In genomic region chr2:171523969-171524401, GRCh38 we compare ENCODE assay signal across 8 cellular contexts. TPM values are rescaled to one million over a fixed set of nuclear protein-coding genes. Genes with fewer than 3 reads are reported as not detected.
DNase-seq lines count a peak whose midpoint lies in the region; ATAC-seq lines count a peak whose summit lies in the region.

No MANE protein-coding gene starts in this region.

- peak; percentile 32 for DNase-seq in SIG-M5 treated with dmso at 0.1 percent for 504 hours (lab: John Stamatoyannopoulos, UW; ENCODE audit: unreplicated experiment)
- no peak for DNase-seq in SIG-M5 (lab: John Stamatoyannopoulos, UW)
- DNase-seq in activated naive CD8-positive, alpha-beta T cell treated with anti-CD3 and anti-CD28 coated beads, Interleukin-2, amount 10 ng/mL, durations not matched to agents 7 days and 5 days = no peak
- peak; percentile 30 for DNase-seq in iPS-NIHi11 (ENCODE audit: low spot score)
- no peak for DNase-seq in stimulated activated naive B cell treated with anti-CD40 and anti-IgM and Interleukin-4, amounts not matched to agents 10 μg/mL and 1 μg/mL and 100 μg/mL, for 72 hours
- DNase-seq in NCI-H2107 (lab: John Stamatoyannopoulos, UW) = no peak

- POLR2A ChIA-PET in activated naive CD8-positive, alpha-beta T cell treated with anti-CD3 and anti-CD28 coated beads, Interleukin-2, amount 10 ng/mL, durations not matched to agents 7 days and 5 days (lab: Charles Lee) = interaction anchor here (1.3 kb wide), 1 partner anchor 8 kb away, joined by 3 read pairs; no protein-coding TSS in a partner anchor

- no peak for ATAC-seq in activated naive CD8-positive, alpha-beta T cell treated with anti-CD3 and anti-CD28 coated beads, Interleukin-2, amount 10 ng/mL, durations not matched to agents 7 days and 5 days (ENCODE audit: low read depth)
- ATAC-seq in stimulated activated naive B cell treated with anti-CD40 and anti-IgM and Interleukin-4, amounts not matched to agents 10 μg/mL and 1 μg/mL and 100 μg/mL, for 72 hours (replicated peaks) = no peak
- ATAC-seq in HG03139 (IDR thresholded peaks at IDR 0.05; ENCODE audit: unreplicated experiment) (no peak), GM18858 (IDR thresholded peaks at IDR 0.05; ENCODE audit: unreplicated experiment) (no peak)

- H3K4me3 Mint-ChIP-seq in activated naive CD8-positive, alpha-beta T cell treated with anti-CD3 and anti-CD28 coated beads, Interleukin-2, amount 10 ng/mL, durations not matched to agents 7 days and 5 days = peak overlapping the region; percentile 27
- H3K4me3 Mint-ChIP-seq in stimulated activated naive B cell treated with anti-CD40 and anti-IgM and Interleukin-4, amounts not matched to agents 10 μg/mL and 1 μg/mL and 100 μg/mL, for 72 hours = peak overlapping the region; percentile 30 to 46

- H3K36me3 Mint-ChIP-seq in activated naive CD8-positive, alpha-beta T cell treated with anti-CD3 and anti-CD28 coated beads, Interleukin-2, amount 10 ng/mL, durations not matched to agents 7 days and 5 days = no peaks in the 10 kb centered on the region
- H3K36me3 Mint-ChIP-seq in stimulated activated naive B cell treated with anti-CD40 and anti-IgM and Interleukin-4, amounts not matched to agents 10 μg/mL and 1 μg/mL and 100 μg/mL, for 72 hours = no peaks in the 10 kb centered on the region

- peaks cover 10% of the 10 kb centered on the region for H3K4me1 Mint-ChIP-seq in activated naive CD8-positive, alpha-beta T cell treated with anti-CD3 and anti-CD28 coated beads, Interleukin-2, amount 10 ng/mL, durations not matched to agents 7 days and 5 days
- H3K4me1 Mint-ChIP-seq in stimulated activated naive B cell treated with anti-CD40 and anti-IgM and Interleukin-4, amounts not matched to agents 10 μg/mL and 1 μg/mL and 100 μg/mL, for 72 hours = peaks cover 5 to 13% of the 10 kb centered on the region in 2 donors

- H3K27ac Mint-ChIP-seq in activated naive CD8-positive, alpha-beta T cell treated with anti-CD3 and anti-CD28 coated beads, Interleukin-2, amount 10 ng/mL, durations not matched to agents 7 days and 5 days = no peak overlapping the region
- no peak overlapping the region for H3K27ac Mint-ChIP-seq in stimulated activated naive B cell treated with anti-CD40 and anti-IgM and Interleukin-4, amounts not matched to agents 10 μg/mL and 1 μg/mL and 100 μg/mL, for 72 hours

- peaks cover 60% of the 10 kb centered on the region for H3K27me3 Mint-ChIP-seq in activated naive CD8-positive, alpha-beta T cell treated with anti-CD3 and anti-CD28 coated beads, Interleukin-2, amount 10 ng/mL, durations not matched to agents 7 days and 5 days
- H3K27me3 Mint-ChIP-seq in stimulated activated naive B cell treated with anti-CD40 and anti-IgM and Interleukin-4, amounts not matched to agents 10 μg/mL and 1 μg/mL and 100 μg/mL, for 72 hours = peaks cover 28 to 69% of the 10 kb centered on the region in 2 donors

- H3K9me3 Mint-ChIP-seq in activated naive CD8-positive, alpha-beta T cell treated with anti-CD3 and anti-CD28 coated beads, Interleukin-2, amount 10 ng/mL, durations not matched to agents 7 days and 5 days = no peaks in the 10 kb centered on the region
- H3K9me3 Mint-ChIP-seq in stimulated activated naive B cell treated with anti-CD40 and anti-IgM and Interleukin-4, amounts not matched to agents 10 μg/mL and 1 μg/mL and 100 μg/mL, for 72 hours = no peaks in the 10 kb centered on the region

RNA-seq across cellular contexts. Expression of gene CYBRD1, which starts 1.7 kb away (rescaled TPM):
- total RNA-seq in activated naive CD8-positive, alpha-beta T cell treated with anti-CD3 and anti-CD28 coated beads, Interleukin-2, amount 10 ng/mL, durations not matched to agents 7 days and 5 days = 1 to 10 TPM in 1 of 2 experiments, under 1 TPM in 1; 0.89 to 1.1 TPM

Comparison
In these comparisons a context has a peak if more than half of its experiments do, and no peak if none do; other contexts are left out.
1. DNase-seq: peak in SIG-M5 treated with dmso at 0.1 percent for 504 hours (single experiment) and iPS-NIHi11 (single experiment); none in SIG-M5 (single experiment), activated naive CD8-positive, alpha-beta T cell treated with anti-CD3 and anti-CD28 coated beads, Interleukin-2, amount 10 ng/mL, durations not matched to agents 7 days and 5 days (single experiment), stimulated activated naive B cell treated with anti-CD40 and anti-IgM and Interleukin-4, amounts not matched to agents 10 μg/mL and 1 μg/mL and 100 μg/mL, for 72 hours (single experiment) and NCI-H2107 (single experiment).